In the genomic region with DNA sequence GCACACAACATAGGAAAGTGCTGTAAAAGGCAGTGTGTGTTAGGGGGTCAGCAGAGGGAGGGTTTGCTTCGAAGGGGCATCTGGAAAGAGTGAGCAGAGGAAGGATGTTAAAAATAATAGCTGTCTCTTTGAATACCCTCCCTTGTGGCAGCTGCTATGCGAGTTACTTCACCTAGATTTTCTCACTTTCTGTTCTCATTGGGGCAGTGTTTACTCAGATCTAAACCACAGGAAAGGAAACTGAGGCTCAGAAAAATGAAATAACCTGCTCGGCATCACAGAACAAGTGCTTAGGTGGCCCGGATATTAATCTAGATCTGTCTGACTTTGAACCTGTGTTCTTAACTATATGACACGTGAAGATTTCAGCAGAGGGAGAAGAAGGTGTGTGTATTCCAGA, we compare ENCODE assay signal across 36 cellular contexts.
DNase-seq lines count a peak whose midpoint lies in the region; ATAC-seq, FAIRE-seq and TF ChIP-seq lines count a peak whose summit lies in the region.
"Had no signal": no experiment of that assay in that cellular context is flagged by ENCODE, and none has a peak within 500 bp of the region (broad histone marks: within the 10 kb centered on the region; RNA-seq: fewer than 3 reads in every experiment).

No MANE protein-coding gene starts in this region.

- H3K79me2 ChIP-seq in OCI-LY3 (ENCODE audit: low read length): no peaks in the 10 kb centered on the region

- peak; percentile 72 for DNase-seq in GM12865 (ENCODE audit: low read depth)
- no peak for DNase-seq in GM19239 (ENCODE audit: insufficient read length, low spot score)
- no peak for DNase-seq in transverse colon
- DNase-seq in activated gamma-delta T cell (lab: John Stamatoyannopoulos, UW): no peak
- no peak for DNase-seq in activated CD8-positive, alpha-beta memory T cell treated with anti-CD3 and anti-CD28 coated beads, Interleukin-2, amount 50 U/mL, for 4 hours
- no peak for DNase-seq in midbrain (lab: John Stamatoyannopoulos, UW)
- DNase-seq: activated CD4-positive, CD25-positive, alpha-beta regulatory T cell treated with anti-CD3 and anti-CD28 coated beads, Interleukin-2, amount 50 U/mL, for 72 hours; activated CD8-positive, alpha-beta T cell treated with anti-CD3 and anti-CD28 coated beads, Interleukin-2, amount 10 ng/mL, durations not matched to agents 7 days and 5 days; activated effector memory CD4-positive, alpha-beta T cell treated with anti-CD3 and anti-CD28 coated beads, Interleukin-2, amount 50 U/mL, for 16 hours; activated naive CD8-positive, alpha-beta T cell treated with anti-CD3 and anti-CD28 coated beads, Interleukin-2, amount 10 ng/mL, durations not matched to agents 7 days and 5 days; activated T-cell treated with anti-CD3 and anti-CD28 coated beads for 4 hours; BE2C; cortex of kidney; DMS153; effector memory CD8-positive, alpha-beta T cell; erythroblast; heart left ventricle; Kasumi-1; kidney glomerular epithelial cell; lower lobe of right lung; MV-4-11; natural killer cell; NCI-H146; NCI-H446; NCI-H82; stimulated activated naive CD4-positive, alpha-beta T cell treated with Interleukin-2 at 50 U/mL for 16 hours; T-helper 2 cell; testis; uterus had no signal

- no peak for TF ChIP-seq POLR2A in transverse colon (IDR thresholded peaks at IDR 0.05)

- TF ChIP-seq EP300 in transverse colon (IDR thresholded peaks at IDR 0.05; ENCODE audit: low read depth): no peak

- no peak overlapping the region for H3K27ac ChIP-seq in OCI-LY3 (ENCODE audit: low read length)
- no peak overlapping the region for H3K27ac ChIP-seq in transverse colon
- H3K27ac ChIP-seq: ascending aorta, cardiac muscle cell, heart left ventricle, HL-60, lower lobe of right lung, SK-N-MC, testis, uterus had no signal

- H2AFZ ChIP-seq in OCI-LY3 (ENCODE audit: low read depth, low read length): no peak overlapping the region

- H3K36me3 ChIP-seq in OCI-LY3 (replicated peaks; ENCODE audit: low read depth, low read length) (no peaks in the 10 kb centered on the region), transverse colon (no peaks in the 10 kb centered on the region)
- H3K36me3 ChIP-seq: ascending aorta, BE2C, cardiac muscle cell, heart left ventricle, lower lobe of right lung, uterus had no signal

- peaks cover 41% of the 10 kb centered on the region for H3K27me3 ChIP-seq in OCI-LY3 (ENCODE audit: low read depth, low read length)
- peaks cover 5% of the 10 kb centered on the region for H3K27me3 ChIP-seq in transverse colon
- H3K27me3 ChIP-seq: ascending aorta, BE2C, cardiac muscle cell, heart left ventricle, testis, uterus had no signal

- peaks cover 15% of the 10 kb centered on the region for H3K4me1 ChIP-seq in OCI-LY3 (ENCODE audit: low read length)
- H3K4me1 ChIP-seq in transverse colon: no peaks in the 10 kb centered on the region
- H3K4me1 ChIP-seq: ascending aorta, BE2C, heart left ventricle, lower lobe of right lung, testis, uterus had no signal

- in situ Hi-C loops in transverse colon (cut with MboI; ENCODE audit: low pct_ligation_motif_present in 1 of 4, low pct_unique_long_range_greater_than_20kb in 1 of 4, low sequenced_read_pairs in 3 of 4): no loop called here

- ATAC-seq in HG02588 (IDR thresholded peaks at IDR 0.05; ENCODE audit: unreplicated experiment): peak; percentile 58
- ATAC-seq: activated CD8-positive, alpha-beta T cell treated with anti-CD3 and anti-CD28 coated beads, Interleukin-2, amount 10 ng/mL, durations not matched to agents 7 days and 5 days; effector memory CD8-positive, alpha-beta T cell; heart left ventricle; lower lobe of right lung; natural killer cell had no signal

- H3K9me3 ChIP-seq in OCI-LY3 (ENCODE audit: insufficient read depth, low read length) (no peaks in the 10 kb centered on the region; the same call in 1 of the 2 replicates), transverse colon (no peaks in the 10 kb centered on the region)
- H3K9me3 ChIP-seq: ascending aorta, BE2C, testis, uterus had no signal

- FAIRE-seq in GM19239 (lab: Jason Lieb, UNC): peak; percentile 47
- FAIRE-seq: H54 had no signal

- H3K4me2 ChIP-seq in OCI-LY3 (ENCODE audit: low read length): peak overlapping the region; percentile 65

- no peak overlapping the region for H3K9ac ChIP-seq in OCI-LY3 (ENCODE audit: low read length)

- TF ChIP-seq CTCF in GM12865 (IDR thresholded peaks at IDR 0.05; ENCODE audit: insufficient read depth, low read depth, low read length, missing control alignments) (no peak), OCI-LY3 (IDR thresholded peaks at IDR 0.05; ENCODE audit: low read depth, low read length) (no peak), transverse colon (IDR thresholded peaks at IDR 0.05) (no peak)

- H3K4me3 ChIP-seq in GM12865 (ENCODE audit: low read depth, low read length) (no peak overlapping the region), OCI-LY3 (ENCODE audit: low read length) (peak overlapping the region; percentile 32), transverse colon (no peak overlapping the region)
- H3K4me3 ChIP-seq: ascending aorta, cardiac muscle cell, heart left ventricle, lower lobe of right lung, SK-N-MC, testis, uterus had no signal

- no peaks in the 10 kb centered on the region for H4K20me1 ChIP-seq in OCI-LY3 (ENCODE audit: insufficient read depth, low read length)

- intact Hi-C loops in transverse colon (cut with DNase I; ENCODE audit: low total_unique reads): no loop called here

- 50 to 53% methylated on average over 5 of the region's 5 CpGs for WGBS in transverse colon (ENCODE audit: low coverage in 1 of 2), 2 donors
